Comparison of ENCODE assay signal across 1 cellular context in the genomic region with DNA sequence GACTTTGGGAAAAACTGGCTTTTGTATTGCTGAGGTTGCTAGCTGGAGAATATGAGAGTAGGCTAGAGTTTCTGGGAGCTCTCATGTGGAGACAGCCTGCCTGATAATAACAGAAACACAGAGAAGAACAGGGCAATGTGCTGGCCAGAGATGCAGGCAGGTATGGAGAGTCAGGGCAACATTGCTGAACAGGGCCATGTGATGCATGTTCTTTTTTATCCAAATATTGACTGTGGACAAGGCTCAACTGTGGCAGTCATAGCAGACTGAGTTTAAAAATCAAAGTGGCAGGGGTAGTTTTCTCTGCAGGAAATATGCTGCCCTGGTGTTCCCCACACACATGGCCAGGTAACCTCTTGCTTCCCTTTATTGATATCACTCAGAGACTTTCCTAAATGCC.
TF ChIP-seq lines count a peak whose summit lies in the region.

No MANE protein-coding gene starts in this region.

TF ChIP-seq in HepG2, 621 proteins besides CTCF, POLR2A, EP300 and RAD21 (continued from another document):
- no peak for TF ChIP-seq ZNF891 (CRISPR knock-in tag; IDR thresholded peaks at IDR 0.05)
